In genomic region chr6:67535946-67536345, GRCh38 we compare ENCODE assay signal across 26 cellular contexts.
"Had no signal": no experiment of that assay in that cellular context is flagged by ENCODE, and none has a peak within 500 bp of the region (broad histone marks: within the 10 kb centered on the region; RNA-seq: fewer than 3 reads in every experiment).

No MANE protein-coding gene starts in this region.

- H3K4me1 ChIP-seq: adrenal gland, SJSA1 had no signal

- DNase-seq: activated CD4-positive, alpha-beta T cell treated with anti-CD3 and anti-CD28 coated beads for 48 hours; activated CD4-positive, alpha-beta T cell treated with anti-CD3 and anti-CD28 coated beads, Interleukin-2, amount 50 U/mL, for 4 hours; activated CD8-positive, alpha-beta memory T cell treated with anti-CD3 and anti-CD28 coated beads, Interleukin-2, amount 10 ng/mL, durations not matched to agents 7 days and 5 days; activated CD8-positive, alpha-beta T cell treated with anti-CD3 and anti-CD28 coated beads, Interleukin-2, amount 10 ng/mL, durations not matched to agents 7 days and 5 days; activated effector memory CD4-positive, alpha-beta T cell treated with Interleukin-2 at 50 U/mL for 16 hours; activated naive CD4-positive, alpha-beta T cell treated with Interleukin-2 at 50 U/mL for 16 hours; activated T-cell treated with anti-CD3 and anti-CD28 coated beads, Interleukin-2, amount 50 U/mL, for 24 hours; adrenal gland; anterior cingulate cortex; brain microvascular endothelial cell; cerebellar nuclear complex; MG63; NCI-H1092 treated with DMSO at 0.1 percent for 48 hours; NCI-H1417 treated with DMSO at 0.1 percent for 48 hours; NCI-H1694; NCI-H2029 treated with DMSO at 0.1 percent for 48 hours; NCI-H345; NCI-H510A; NCI-H526 treated with DMSO at 0.1 percent for 48 hours; NCI-H82; NK-92 treated with Interleukin-12 subunit alpha and Interleukin-12 subunit beta, amount 100 ng/mL, for 24 hours; SHP77; SW 1271 had no signal

- ATAC-seq: activated CD4-positive, CD25-positive, alpha-beta regulatory T cell treated with anti-CD3 and anti-CD28 coated beads, Interleukin-2, amount 50 U/mL, for 24 hours; activated CD8-positive, alpha-beta memory T cell treated with anti-CD3 and anti-CD28 coated beads, Interleukin-2, amount 10 ng/mL, durations not matched to agents 7 days and 5 days; activated CD8-positive, alpha-beta T cell treated with anti-CD3 and anti-CD28 coated beads, Interleukin-2, amount 10 ng/mL, durations not matched to agents 7 days and 5 days; SK-N-SH treated with all-trans-retinoic acid at 6 μM for 48 hours had no signal

- H3K9me3 ChIP-seq: adrenal gland, MG63 had no signal

- H3K27me3 ChIP-seq: adrenal gland, brain microvascular endothelial cell, MG63, SJSA1 had no signal

- H3K36me3 ChIP-seq: adrenal gland, brain microvascular endothelial cell, MG63, SJSA1 had no signal

- H3K27ac ChIP-seq: adrenal gland, brain microvascular endothelial cell, SJSA1 had no signal

- H3K4me3 ChIP-seq: adrenal gland, MG63, SJSA1 had no signal
